21 cellular contexts compared by ENCODE assay signal in the genomic region with DNA sequence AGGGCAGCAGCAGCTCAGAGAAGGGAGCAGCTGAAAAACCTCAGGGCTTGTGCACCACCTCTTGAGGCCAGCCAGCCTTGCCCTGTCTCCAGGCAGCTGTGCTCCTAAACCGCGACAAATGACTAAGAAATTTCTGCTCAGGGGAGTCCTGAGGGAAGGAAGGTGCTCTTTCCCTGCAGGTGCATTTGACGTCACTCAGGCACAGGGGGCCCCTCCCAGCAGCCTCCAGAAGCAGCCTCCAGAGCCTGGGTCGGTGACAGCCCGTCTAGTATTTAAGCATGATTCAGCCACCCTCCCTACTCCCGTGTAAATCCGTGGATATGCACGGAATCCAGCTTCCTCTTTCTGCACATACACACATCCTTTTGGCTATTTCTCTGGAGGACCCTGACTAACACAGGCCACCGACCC.
A peak's percentile ranks its signal among the peaks of the same experiment; 100 is the strongest.
DNase-seq lines count a peak whose midpoint lies in the region; ATAC-seq and TF ChIP-seq lines count a peak whose summit lies in the region.
"Had no signal": no experiment of that assay in that cellular context is flagged by ENCODE, and none has a peak within 500 bp of the region (broad histone marks: within the 10 kb centered on the region; RNA-seq: fewer than 3 reads in every experiment).

No MANE protein-coding gene starts in this region.

- H3K4me3 Mint-ChIP-seq in MCF 10A (ENCODE audit: unreplicated experiment) = peak overlapping the region; percentile 38
- no peak overlapping the region for H3K4me3 Mint-ChIP-seq in activated CD4-positive, alpha-beta T cell treated with anti-CD3 and anti-CD28 coated beads for 36 hours
- H3K4me3 Mint-ChIP-seq: neural progenitor cell had no signal

- H3K27me3 Mint-ChIP-seq in MCF 10A (ENCODE audit: insufficient read depth, unreplicated experiment) = no peaks in the 10 kb centered on the region
- H3K27me3 Mint-ChIP-seq in activated CD4-positive, alpha-beta T cell treated with anti-CD3 and anti-CD28 coated beads for 36 hours = peaks cover 3% of the 10 kb centered on the region

- H3K9me3 ChIP-seq in breast epithelium = no peaks in the 10 kb centered on the region
- no peaks in the 10 kb centered on the region for H3K9me3 ChIP-seq in OCI-LY3 (ENCODE audit: insufficient read depth, low read length)
- H3K9me3 ChIP-seq: A549, body of pancreas, spleen, thoracic aorta had no signal

- peaks cover 7% of the 10 kb centered on the region for H3K9me3 Mint-ChIP-seq in MCF 10A (ENCODE audit: unreplicated experiment)
- H3K9me3 Mint-ChIP-seq in activated CD4-positive, alpha-beta T cell treated with anti-CD3 and anti-CD28 coated beads for 36 hours (ENCODE audit: low read depth) = peaks cover 3% of the 10 kb centered on the region
- H3K9me3 Mint-ChIP-seq: neural progenitor cell had no signal

- BruUV-seq in MCF 10A (replicated peaks; lab: Mats Ljungman, UMichigan) = no TSS peak

- H3K4me3 ChIP-seq in breast epithelium = no peak overlapping the region
- H3K4me3 ChIP-seq in OCI-LY3 (ENCODE audit: low read length) = no peak overlapping the region
- H3K4me3 ChIP-seq: A549, body of pancreas, GM12878, neural progenitor cell, spleen, thoracic aorta had no signal

- H3K27ac Mint-ChIP-seq in MCF 10A (ENCODE audit: low read depth, unreplicated experiment) = peak overlapping the region; percentile 77
- no peak overlapping the region for H3K27ac Mint-ChIP-seq in activated CD4-positive, alpha-beta T cell treated with anti-CD3 and anti-CD28 coated beads for 36 hours
- H3K27ac Mint-ChIP-seq: neural progenitor cell had no signal

- no peak for ATAC-seq in HG02678 (IDR thresholded peaks at IDR 0.05; ENCODE audit: unreplicated experiment)
- no peak for ATAC-seq in activated CD4-positive, alpha-beta T cell treated with anti-CD3 and anti-CD28 coated beads for 36 hours
- ATAC-seq: body of pancreas, GM12878, left colon had no signal

- H3K9ac ChIP-seq in OCI-LY3 (ENCODE audit: low read length) = no peak overlapping the region
- H3K9ac ChIP-seq: neural progenitor cell had no signal

- no peaks in the 10 kb centered on the region for H3K4me1 ChIP-seq in breast epithelium
- H3K4me1 ChIP-seq in OCI-LY3 (ENCODE audit: low read length) = peaks cover 8% of the 10 kb centered on the region
- H3K4me1 ChIP-seq: body of pancreas, spleen had no signal

- POLR2A ChIA-PET in MCF 10A (lab: Yijun Ruan, JAX) = interaction anchor here (0.5 to 1.5 kb wide), 6 partner anchors 14 to 1033 kb away, joined by 3 to 4 read pairs (median 3); no protein-coding TSS in a partner anchor
- POLR2A ChIA-PET in activated CD4-positive, alpha-beta T cell treated with anti-CD3 and anti-CD28 coated beads for 36 hours (lab: Charles Lee) = no interaction called here

- DNase-seq in MCF 10A (ENCODE audit: unreplicated experiment) (peak; percentile 37), breast epithelium (ENCODE audit: low spot score in 2 of 2) (no peak), glomerular visceral epithelial cell (ENCODE audit: extremely low spot score) (peak; percentile 71), COR-L47 (lab: John Stamatoyannopoulos, UW) (no peak), NAMALWA (ENCODE audit: low spot score) (no peak)
- DNase-seq in activated CD4-positive, alpha-beta T cell treated with anti-CD3 and anti-CD28 coated beads for 36 hours = no peak
- DNase-seq: activated CD4-positive, CD25-positive, alpha-beta regulatory T cell treated with anti-CD3 and anti-CD28 coated beads, Interleukin-2, amount 50 U/mL, for 72 hours; activated T-cell treated with anti-CD3 and anti-CD28 coated beads, Interleukin-2, amount 50 U/mL, for 48 hours; body of pancreas; effector CD4-positive, alpha-beta T cell; KG1; left colon; NCI-H2171 treated with DMSO at 0.1 percent for 48 hours; spleen; T-helper 1 cell had no signal

- intact Hi-C loops in MCF 10A (cut with micrococcal nuclease) (loop anchor here (5.0 to 10.0 kb wide), 6 partner anchors 72 to 640 kb away; partner anchors contain the start of gene KIF26B), breast epithelium (cut with DNase I; ENCODE audit: low total_unique reads) (no loop called here)
- intact Hi-C loops in activated CD4-positive, alpha-beta T cell treated with anti-CD3 and anti-CD28 coated beads for 36 hours (cut with DNase I, micrococcal nuclease) = no loop called here

- H2AFZ ChIP-seq in OCI-LY3 (ENCODE audit: low read depth, low read length) = no peak overlapping the region
- H2AFZ ChIP-seq: neural progenitor cell had no signal

- CTCF ChIA-PET in MCF 10A (lab: Yijun Ruan, JAX) = interaction anchor here (0.6 to 1.7 kb wide), 7 partner anchors 11 to 675 kb away, joined by 3 to 11 read pairs (median 3); no protein-coding TSS in a partner anchor
- CTCF ChIA-PET in activated CD4-positive, alpha-beta T cell treated with anti-CD3 and anti-CD28 coated beads for 36 hours (lab: Charles Lee) = no interaction called here

- H3K4me1 Mint-ChIP-seq in MCF 10A (ENCODE audit: insufficient read depth, unreplicated experiment) = peaks cover 30% of the 10 kb centered on the region
- no peaks in the 10 kb centered on the region for H3K4me1 Mint-ChIP-seq in activated CD4-positive, alpha-beta T cell treated with anti-CD3 and anti-CD28 coated beads for 36 hours

- no peaks in the 10 kb centered on the region for H3K79me2 ChIP-seq in OCI-LY3 (ENCODE audit: low read length)

- H3K36me3 ChIP-seq in breast epithelium = no peaks in the 10 kb centered on the region
- no peaks in the 10 kb centered on the region for H3K36me3 ChIP-seq in OCI-LY3 (replicated peaks; ENCODE audit: low read depth, low read length)
- H3K36me3 ChIP-seq: neural progenitor cell, spleen, thoracic aorta had no signal

- H3K36me3 Mint-ChIP-seq in MCF 10A (ENCODE audit: insufficient read depth, unreplicated experiment) = no peaks in the 10 kb centered on the region
- no peaks in the 10 kb centered on the region for H3K36me3 Mint-ChIP-seq in activated CD4-positive, alpha-beta T cell treated with anti-CD3 and anti-CD28 coated beads for 36 hours (ENCODE audit: low read depth)
- H3K36me3 Mint-ChIP-seq: neural progenitor cell had no signal

- no peaks in the 10 kb centered on the region for H4K20me1 ChIP-seq in OCI-LY3 (ENCODE audit: insufficient read depth, low read length)

- no peak for TF ChIP-seq POLR2A in breast epithelium (IDR thresholded peaks at IDR 0.05)

- H3K4me2 ChIP-seq in OCI-LY3 (ENCODE audit: low read length) = peak overlapping the region; percentile 5; the same call in 1 of the 2 replicates
- H3K4me2 ChIP-seq: A549, neural progenitor cell had no signal

- no peaks in the 10 kb centered on the region for H3K27me3 ChIP-seq in breast epithelium
- H3K27me3 ChIP-seq in OCI-LY3 (ENCODE audit: low read depth, low read length) = no peaks in the 10 kb centered on the region
- H3K27me3 ChIP-seq: body of pancreas, neural progenitor cell, spleen had no signal

- H3K27ac ChIP-seq in breast epithelium (no peak overlapping the region), OCI-LY3 (ENCODE audit: low read length) (no peak overlapping the region)
- H3K27ac ChIP-seq: A549, body of pancreas, neural progenitor cell, spleen, thoracic aorta had no signal

- TF ChIP-seq CTCF in MCF 10A (IDR thresholded peaks at IDR 0.05; ENCODE audit: unreplicated experiment) = no peak
- TF ChIP-seq CTCF in breast epithelium (IDR thresholded peaks at IDR 0.05) = no peak
- TF ChIP-seq CTCF in OCI-LY3 (IDR thresholded peaks at IDR 0.05; ENCODE audit: low read depth, low read length) = no peak

Comparison
In these comparisons a context has a peak if more than half of its experiments do, and no peak if none do; other contexts are left out.
1. DNase-seq: peak in MCF 10A (single experiment) and glomerular visceral epithelial cell (single experiment); none in breast epithelium (0 of 2), COR-L47 (single experiment), NAMALWA (single experiment) and activated CD4-positive, alpha-beta T cell treated with anti-CD3 and anti-CD28 coated beads for 36 hours (single experiment).